In the genomic region with DNA sequence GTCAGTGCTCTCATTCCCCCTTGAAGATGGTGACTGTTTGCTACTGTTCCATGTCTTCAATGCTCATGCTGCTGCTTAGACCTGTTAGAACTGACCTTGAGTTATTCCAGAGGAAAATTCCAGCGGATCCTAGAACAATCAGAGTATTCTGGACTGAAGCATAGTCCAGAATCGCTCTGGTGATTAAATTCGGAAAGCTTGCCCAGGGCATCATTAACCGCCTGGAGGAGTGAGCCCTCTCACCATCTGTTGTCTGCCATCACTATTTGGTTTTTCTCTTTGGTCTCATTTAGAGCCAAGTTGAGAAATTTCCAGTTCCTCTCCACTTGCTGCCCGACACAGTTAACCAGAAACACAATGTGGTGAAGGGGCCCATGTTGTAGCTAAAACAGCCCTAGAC, we compare ENCODE assay signal across 19 cellular contexts.
"Had no signal": no experiment of that assay in that cellular context is flagged by ENCODE, and none has a peak within 500 bp of the region (broad histone marks: within the 10 kb centered on the region; RNA-seq: fewer than 3 reads in every experiment).

No MANE protein-coding gene starts in this region.

- H2AFZ ChIP-seq: hepatocyte, parathyroid adenoma had no signal

- H3K4me2 ChIP-seq: hepatocyte had no signal

- H3K4me3 Mint-ChIP-seq: activated CD4-positive, alpha-beta T cell treated with anti-CD3 and anti-CD28 coated beads for 36 hours; activated T-helper 1 cell treated with anti-CD3 and anti-CD28 coated beads, Interleukin-12 subunit alpha, Interleukin-12 subunit beta, Interleukin-2, Interleukin-4 antibody, amounts not matched to agents 30 ng/mL and 10 ng/mL and 1 ng/mL, durations not matched to agents 14 hours and 24 hours and 36 hours; effector memory CD8-positive, alpha-beta T cell; mesothelial cell of epicardium; natural killer cell treated with Interleukin-12 subunit alpha and Interleukin-12 subunit beta and Interleukin-15 and Interleukin-18, amount 100 ng/mL, for 72 hours; WTC11 had no signal

- FAIRE-seq: TTC549 had no signal

- H3K27me3 Mint-ChIP-seq: activated CD4-positive, alpha-beta T cell treated with anti-CD3 and anti-CD28 coated beads for 36 hours; effector memory CD8-positive, alpha-beta T cell; natural killer cell treated with Interleukin-12 subunit alpha and Interleukin-12 subunit beta and Interleukin-15 and Interleukin-18, amount 100 ng/mL, for 72 hours had no signal

- H3K4me1 ChIP-seq: parathyroid adenoma, transverse colon, uterus had no signal

- H3K9me3 Mint-ChIP-seq: activated T-helper 1 cell treated with anti-CD3 and anti-CD28 coated beads, Interleukin-12 subunit alpha, Interleukin-12 subunit beta, Interleukin-2, Interleukin-4 antibody, amounts not matched to agents 30 ng/mL and 10 ng/mL and 1 ng/mL, durations not matched to agents 14 hours and 24 hours and 36 hours; effector memory CD8-positive, alpha-beta T cell; mesothelial cell of epicardium; natural killer cell treated with Interleukin-12 subunit alpha and Interleukin-12 subunit beta and Interleukin-15 and Interleukin-18, amount 100 ng/mL, for 72 hours had no signal

- H3K79me2 ChIP-seq: hepatocyte had no signal

- ATAC-seq: activated CD4-positive, alpha-beta T cell treated with anti-CD3 and anti-CD28 coated beads for 36 hours; activated naive CD4-positive, alpha-beta T cell treated with anti-CD3 and anti-CD28 coated beads, Interleukin-2, amount 50 U/mL, for 72 hours; effector memory CD8-positive, alpha-beta T cell; natural killer cell treated with Interleukin-12 subunit alpha and Interleukin-12 subunit beta and Interleukin-15 and Interleukin-18, amount 100 ng/mL, for 72 hours; stimulated activated naive CD8-positive, alpha-beta T cell treated with anti-CD3 and anti-CD28 coated beads, Interleukin-15, Interleukin-2, amounts not matched to agents 100 U/mL and 50 U/mL, for 24 hours had no signal

- H3K4me3 ChIP-seq: hepatocyte, lung, transverse colon, uterus had no signal

- H3K27ac ChIP-seq: hepatocyte, parathyroid adenoma, transverse colon, uterus had no signal

- H3K27ac Mint-ChIP-seq: activated CD4-positive, alpha-beta T cell treated with anti-CD3 and anti-CD28 coated beads for 36 hours; activated naive CD4-positive, alpha-beta T cell treated with anti-CD3 and anti-CD28 coated beads, Interleukin-2, amount 50 U/mL, for 72 hours; activated T-helper 1 cell treated with anti-CD3 and anti-CD28 coated beads, Interleukin-12 subunit alpha, Interleukin-12 subunit beta, Interleukin-2, Interleukin-4 antibody, amounts not matched to agents 30 ng/mL and 10 ng/mL and 1 ng/mL, durations not matched to agents 14 hours and 24 hours and 36 hours; effector memory CD8-positive, alpha-beta T cell; mesothelial cell of epicardium; natural killer cell treated with Interleukin-12 subunit alpha and Interleukin-12 subunit beta and Interleukin-15 and Interleukin-18, amount 100 ng/mL, for 72 hours; WTC11 had no signal

- H3K9me3 ChIP-seq: transverse colon, uterus had no signal

- DNase-seq: activated CD4-positive, alpha-beta T cell treated with anti-CD3 and anti-CD28 coated beads for 36 hours; activated CD4-positive, alpha-beta T cell treated with anti-CD3 and anti-CD28 coated beads, Interleukin-2, amount 50 U/mL, for 48 hours; activated gamma-delta T cell treated with Interleukin-2 at 50 U/mL for 16 hours; effector memory CD8-positive, alpha-beta T cell; foreskin fibroblast; left colon; stimulated activated CD4-positive, alpha-beta T cell treated with anti-CD3 and anti-CD28 coated beads, Interleukin-2, amount 100 ng/mL, for 24 hours; stimulated activated naive CD8-positive, alpha-beta T cell treated with anti-CD3 and anti-CD28 coated beads, Interleukin-15, Interleukin-2, amounts not matched to agents 100 U/mL and 50 U/mL, for 24 hours; uterus had no signal

- H3K36me3 Mint-ChIP-seq: mesothelial cell of epicardium; natural killer cell treated with Interleukin-12 subunit alpha and Interleukin-12 subunit beta and Interleukin-15 and Interleukin-18, amount 100 ng/mL, for 72 hours had no signal

- H3K4me1 Mint-ChIP-seq: mesothelial cell of epicardium had no signal

- H3K27me3 ChIP-seq: hepatocyte, transverse colon, uterus had no signal

- H3K36me3 ChIP-seq: transverse colon, uterus had no signal

- H3K9ac ChIP-seq: parathyroid adenoma had no signal
